12 cellular contexts compared by ENCODE assay signal in genomic region chr5:55062039-55062779, GRCh38. TPM values are rescaled to one million over a fixed set of nuclear protein-coding genes. Genes with fewer than 3 reads are reported as not detected.
A peak's percentile ranks its signal among the peaks of the same experiment; 100 is the strongest.
DNase-seq lines count a peak whose midpoint lies in the region; ATAC-seq and TF ChIP-seq lines count a peak whose summit lies in the region.
"Had no signal": no experiment of that assay in that cellular context is flagged by ENCODE, and none has a peak within 500 bp of the region (broad histone marks: within the 10 kb centered on the region; RNA-seq: fewer than 3 reads in every experiment).

No MANE protein-coding gene starts in this region.

- peak overlapping the region; percentile 87 for H3K4me2 ChIP-seq in Loucy (ENCODE audit: low read depth, low read length, poor library complexity, severe bottlenecking)

- no peaks in the 10 kb centered on the region for H3K9me2 ChIP-seq in Loucy (replicated peaks; ENCODE audit: low read depth, low read length)

- no peaks in the 10 kb centered on the region for H3K79me2 ChIP-seq in Loucy (ENCODE audit: insufficient read depth, low read length)

- peak; percentile 20 to 22 for DNase-seq in activated CD4-positive, alpha-beta T cell treated with anti-CD3 and anti-CD28 coated beads for 4 hours
- DNase-seq in activated naive CD8-positive, alpha-beta T cell treated with anti-CD3 and anti-CD28 coated beads, Interleukin-2, amount 10 ng/mL, durations not matched to agents 7 days and 5 days, result peak; percentile 86
- peak; percentile 13 for DNase-seq in stimulated activated CD8-positive, alpha-beta memory T cell treated with anti-CD3 and anti-CD28 coated beads, Interleukin-15, amount 100 ng/mL, for 24 hours (ENCODE audit: low read depth)
- DNase-seq in RWPE1 (ENCODE audit: low spot score) (no peak), AG08396 (ENCODE audit: low spot score) (no peak)
- no peak for DNase-seq in effector CD8-positive, alpha-beta T cell (lab: John Stamatoyannopoulos, UW)
- DNase-seq: RPMI8226, testis had no signal

- H3K27ac ChIP-seq in RWPE1, result no peak overlapping the region
- H3K27ac ChIP-seq: breast epithelium, testis had no signal

- ATAC-seq in activated naive CD8-positive, alpha-beta T cell treated with anti-CD3 and anti-CD28 coated beads, Interleukin-2, amount 10 ng/mL, durations not matched to agents 7 days and 5 days (ENCODE audit: low read depth), result peak; percentile 83
- ATAC-seq in HG02571 (IDR thresholded peaks at IDR 0.05; ENCODE audit: unreplicated experiment), result no peak

- H2AFZ ChIP-seq in Loucy (ENCODE audit: low read length), result peak overlapping the region; percentile 24; the same call in 1 of the 2 replicates
- H2AFZ ChIP-seq: GM23248 had no signal

- H3K27me3 ChIP-seq in Loucy (ENCODE audit: insufficient read depth, low read length, poor library complexity, severe bottlenecking), result no peaks in the 10 kb centered on the region
- H3K27me3 ChIP-seq: breast epithelium, testis had no signal

- H3K9ac ChIP-seq in Loucy (ENCODE audit: low read depth, low read length, poor library complexity, severe bottlenecking), result peak overlapping the region; percentile 35
- H3K9ac ChIP-seq: GM23248 had no signal

- H3K36me3 Mint-ChIP-seq in activated naive CD8-positive, alpha-beta T cell treated with anti-CD3 and anti-CD28 coated beads, Interleukin-2, amount 10 ng/mL, durations not matched to agents 7 days and 5 days, result peaks cover 48% of the 10 kb centered on the region

- no peaks in the 10 kb centered on the region for H3K36me3 ChIP-seq in Loucy (ENCODE audit: insufficient read depth, low read length)
- H3K36me3 ChIP-seq: breast epithelium had no signal

- no peak for TF ChIP-seq CTCF in Loucy (conservative IDR thresholded peaks at IDR 0.05; ENCODE audit: low read length)
- no peak for TF ChIP-seq CTCF in RWPE1 (conservative IDR thresholded peaks at IDR 0.05; ENCODE audit: low read depth)

- peaks cover 66% of the 10 kb centered on the region for H3K4me1 Mint-ChIP-seq in activated naive CD8-positive, alpha-beta T cell treated with anti-CD3 and anti-CD28 coated beads, Interleukin-2, amount 10 ng/mL, durations not matched to agents 7 days and 5 days

- H3K27me3 Mint-ChIP-seq in activated naive CD8-positive, alpha-beta T cell treated with anti-CD3 and anti-CD28 coated beads, Interleukin-2, amount 10 ng/mL, durations not matched to agents 7 days and 5 days, result no peaks in the 10 kb centered on the region

- H3K27ac Mint-ChIP-seq in activated naive CD8-positive, alpha-beta T cell treated with anti-CD3 and anti-CD28 coated beads, Interleukin-2, amount 10 ng/mL, durations not matched to agents 7 days and 5 days, result peak overlapping the region; percentile 90

- peak overlapping the region; percentile 76 for H3K4me3 Mint-ChIP-seq in activated naive CD8-positive, alpha-beta T cell treated with anti-CD3 and anti-CD28 coated beads, Interleukin-2, amount 10 ng/mL, durations not matched to agents 7 days and 5 days

- H3K9me3 ChIP-seq in Loucy (ENCODE audit: insufficient read depth, low read depth, low read length), result no peaks in the 10 kb centered on the region
- H3K9me3 ChIP-seq: breast epithelium, testis had no signal

- peaks cover 48% of the 10 kb centered on the region for H3K4me1 ChIP-seq in Loucy (ENCODE audit: insufficient read depth, low read length, poor library complexity, severe bottlenecking)
- H3K4me1 ChIP-seq: breast epithelium, testis had no signal

- POLR2A ChIA-PET in activated naive CD8-positive, alpha-beta T cell treated with anti-CD3 and anti-CD28 coated beads, Interleukin-2, amount 10 ng/mL, durations not matched to agents 7 days and 5 days (lab: Charles Lee), result interaction anchor here (0.7 to 4.2 kb wide), 15 partner anchors 9 to 245 kb away, joined by 3 to 36 read pairs (median 5); partner anchors contain the start of genes DHX29 and GZMA
- POLR2A ChIA-PET in RWPE1 (lab: Yijun Ruan, JAX; ENCODE audit: low non-redundant PET), result no interaction called here

- H4K20me1 ChIP-seq in Loucy (ENCODE audit: insufficient read depth, low read length, poor library complexity, severe bottlenecking), result no peaks in the 10 kb centered on the region

- CTCF ChIA-PET in RWPE1 (lab: Yijun Ruan, JAX), result interaction anchor here (0.6 kb wide), 1 partner anchor 55 kb away, joined by 3 read pairs; no protein-coding TSS in a partner anchor

- H3K9me3 Mint-ChIP-seq in activated naive CD8-positive, alpha-beta T cell treated with anti-CD3 and anti-CD28 coated beads, Interleukin-2, amount 10 ng/mL, durations not matched to agents 7 days and 5 days, result peaks cover 14% of the 10 kb centered on the region

- H3F3A ChIP-seq in Loucy (ENCODE audit: low read depth), result no peaks in the 10 kb centered on the region

- peak overlapping the region; percentile 73 for H3K4me3 ChIP-seq in Loucy (ENCODE audit: low read length, poor library complexity, severe bottlenecking)
- H3K4me3 ChIP-seq: breast epithelium, testis had no signal

RNA-seq across cellular contexts. Expression of gene GZMK, which starts 38.2 kb away (rescaled TPM):
- 10 to 100 TPM; 60.4 to 72.4 TPM for total RNA-seq in activated naive CD8-positive, alpha-beta T cell treated with anti-CD3 and anti-CD28 coated beads, Interleukin-2, amount 10 ng/mL, durations not matched to agents 7 days and 5 days
- total RNA-seq: GM23248 had no signal

RNA-seq across cellular contexts. Expression of gene GZMA, which starts 40.2 kb away (rescaled TPM):
- total RNA-seq in activated naive CD8-positive, alpha-beta T cell treated with anti-CD3 and anti-CD28 coated beads, Interleukin-2, amount 10 ng/mL, durations not matched to agents 7 days and 5 days, result 100 to 1,000 TPM; 242 to 250 TPM
- total RNA-seq: GM23248 had no signal

Comparison
In these comparisons a context has a peak if more than half of its experiments do, and no peak if none do; other contexts are left out.
1. DNase-seq: peak in activated CD4-positive, alpha-beta T cell treated with anti-CD3 and anti-CD28 coated beads for 4 hours (2 of 2), activated naive CD8-positive, alpha-beta T cell treated with anti-CD3 and anti-CD28 coated beads, Interleukin-2, amount 10 ng/mL, durations not matched to agents 7 days and 5 days (single experiment) and stimulated activated CD8-positive, alpha-beta memory T cell treated with anti-CD3 and anti-CD28 coated beads, Interleukin-15, amount 100 ng/mL, for 24 hours (single experiment); none in RWPE1 (single experiment), AG08396 (single experiment) and effector CD8-positive, alpha-beta T cell (single experiment).